Comparison of ENCODE assay signal across 18 cellular contexts in genomic region chr9:112558476-112558875, GRCh38.
A peak's percentile ranks its signal among the peaks of the same experiment; 100 is the strongest.
DNase-seq lines count a peak whose midpoint lies in the region; ATAC-seq and TF ChIP-seq lines count a peak whose summit lies in the region.
"Had no signal": no experiment of that assay in that cellular context is flagged by ENCODE, and none has a peak within 500 bp of the region (broad histone marks: within the 10 kb centered on the region; RNA-seq: fewer than 3 reads in every experiment).

No MANE protein-coding gene starts in this region.

- 94% methylated on average over 1 of the region's 1 CpG for WGBS in thyroid gland, 2 donors

- intact Hi-C loops in thyroid gland (cut with DNase I), result no loop called here

- H3K27me3 ChIP-seq in adipocyte (replicated peaks; ENCODE audit: control insufficient read depth, insufficient read depth, low read length) (no peaks in the 10 kb centered on the region), thyroid gland (no peaks in the 10 kb centered on the region)

- no peak overlapping the region for H3K4me3 ChIP-seq in adipocyte (ENCODE audit: low read length)
- H3K4me3 ChIP-seq in fibroblast of villous mesenchyme (ENCODE audit: low read depth, low read length), result no peak overlapping the region
- no peak overlapping the region for H3K4me3 ChIP-seq in thyroid gland (replicated peaks in 1 of 3)

- H3K36me3 ChIP-seq in adipocyte (ENCODE audit: control insufficient read depth, insufficient read depth, low read length, severe bottlenecking) (no peaks in the 10 kb centered on the region), thyroid gland (no peaks in the 10 kb centered on the region)

- peaks cover 29% of the 10 kb centered on the region for H3K4me1 ChIP-seq in adipocyte (ENCODE audit: control insufficient read depth, insufficient read depth, low read length)
- no peaks in the 10 kb centered on the region for H3K4me1 ChIP-seq in thyroid gland

- TF ChIP-seq CTCF in fibroblast of villous mesenchyme (IDR thresholded peaks at IDR 0.05; ENCODE audit: insufficient read depth, low read depth, low read length) (no peak), GM20000 (IDR thresholded peaks at IDR 0.05; ENCODE audit: extremely low read depth, missing control alignments) (no peak), thyroid gland (IDR thresholded peaks at IDR 0.05) (no peak)

- peak; percentile 65 for DNase-seq in A172 (ENCODE audit: low spot score)
- peak; percentile 66 for DNase-seq in HCEC 1CT
- peak; percentile 61 for DNase-seq in adipocyte (ENCODE audit: low read depth)
- peak; percentile 12 for DNase-seq in fibroblast of villous mesenchyme (ENCODE audit: low read depth)
- DNase-seq in GM20000 (ENCODE audit: low spot score), result no peak
- DNase-seq in thyroid gland, result no peak
- no peak for DNase-seq in D341Med (ENCODE audit: low spot score)
- DNase-seq: 8988T; activated CD4-positive, alpha-beta T cell treated with anti-CD3 and anti-CD28 coated beads, Interleukin-2, amount 10 ng/mL, durations not matched to agents 24 days and 14 days; CD8-positive, alpha-beta T cell; cerebellar nuclear complex; glutamatergic neuron; immature natural killer cell; NCI-H2029; NCI-H524; nephron progenitor cell; stimulated activated naive CD4-positive, alpha-beta T cell treated with Interleukin-2 at 50 U/mL for 16 hours had no signal

- no peak overlapping the region for H3K27ac ChIP-seq in thyroid gland

- no peak for ATAC-seq in HG02642 (IDR thresholded peaks at IDR 0.05; ENCODE audit: poor library complexity, unreplicated experiment)
- ATAC-seq: CD8-positive, alpha-beta T cell had no signal

- H3K9ac ChIP-seq in adipocyte (ENCODE audit: low read length), result no peak overlapping the region

- H3K9me3 ChIP-seq in adipocyte (ENCODE audit: control insufficient read depth, low read length) (no peaks in the 10 kb centered on the region), thyroid gland (no peaks in the 10 kb centered on the region)

- TF ChIP-seq POLR2A in thyroid gland (IDR thresholded peaks at IDR 0.05), result no peak

Comparison
In these comparisons a context has a peak if more than half of its experiments do, and no peak if none do; other contexts are left out.
1. DNase-seq: peak in A172 (single experiment), HCEC 1CT (single experiment), adipocyte (single experiment) and fibroblast of villous mesenchyme (single experiment); none in GM20000 (single experiment), thyroid gland (0 of 2) and D341Med (single experiment).